In genomic region chr7:153616808-153617207, GRCh38 we compare ENCODE assay signal across 17 cellular contexts.
"Had no signal": no experiment of that assay in that cellular context is flagged by ENCODE, and none has a peak within 500 bp of the region (broad histone marks: within the 10 kb centered on the region; RNA-seq: fewer than 3 reads in every experiment).

No MANE protein-coding gene starts in this region.

- H3K9me3 ChIP-seq: adrenal gland, lower lobe of right lung, right atrium auricular region, tibial artery had no signal

- H3K36me3 ChIP-seq: adrenal gland, lower lobe of right lung, right atrium auricular region, tibial artery had no signal

- ATAC-seq: activated naive CD4-positive, alpha-beta T cell treated with anti-CD3 and anti-CD28 coated beads, Interleukin-2, amount 50 U/mL, for 72 hours; effector memory CD8-positive, alpha-beta T cell; left colon; lower lobe of right lung; T-helper 17 cell had no signal

- H3K27me3 ChIP-seq: adrenal gland, right atrium auricular region, tibial artery had no signal

- H3K4me1 ChIP-seq: adrenal gland, lower lobe of right lung, right atrium auricular region, tibial artery had no signal

- DNase-seq: activated CD4-positive, alpha-beta T cell treated with anti-CD3 and anti-CD28 coated beads, Interleukin-2, amount 50 U/mL, for 1 hour; activated CD4-positive, CD25-positive, alpha-beta regulatory T cell treated with anti-CD3 and anti-CD28 coated beads, Interleukin-2, amount 50 U/mL, for 72 hours; activated gamma-delta T cell treated with Interleukin-2 at 50 U/mL for 16 hours; adrenal gland; effector memory CD8-positive, alpha-beta T cell; foreskin fibroblast; hippocampal formation; islet precursor cell; left colon; lower lobe of right lung; stimulated activated CD4-positive, alpha-beta T cell treated with anti-CD3 and anti-CD28 coated beads, Interleukin-4, amount 100 ng/mL, for 1 hour; T-helper 17 cell; tibial artery had no signal

- H3K4me3 ChIP-seq: adrenal gland, lower lobe of right lung, right atrium auricular region, skin epidermis, tibial artery had no signal

- H3K27ac ChIP-seq: adrenal gland, lower lobe of right lung, right atrium auricular region, skin epidermis, tibial artery, VCaP had no signal
